ENCODE assay signal across 1 cellular context in the genomic region with DNA sequence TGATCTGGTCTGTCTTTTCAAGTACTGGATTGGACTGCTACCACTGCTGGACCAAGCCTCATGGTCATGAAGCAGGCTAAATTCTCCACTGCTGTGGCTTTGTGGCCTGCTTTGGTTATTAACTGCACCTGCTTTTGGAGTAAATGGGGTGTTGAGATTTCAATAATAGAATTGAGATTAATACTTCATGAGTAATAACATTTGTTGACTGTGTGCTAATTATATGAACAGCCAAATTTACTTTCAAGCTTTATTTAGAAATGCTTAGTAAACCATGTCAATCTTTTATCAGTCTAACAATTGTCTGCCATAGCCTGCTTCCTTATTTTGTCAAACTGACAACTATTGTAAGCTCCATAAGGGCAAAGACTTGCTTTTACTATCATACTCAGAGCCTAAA.
TF ChIP-seq lines count a peak whose summit lies in the region.

No MANE protein-coding gene starts in this region.

TF ChIP-seq in GM12878, 131 proteins besides CTCF, POLR2A, EP300 and RAD21 (continued from another document):
- TF ChIP-seq, protein P1, sequence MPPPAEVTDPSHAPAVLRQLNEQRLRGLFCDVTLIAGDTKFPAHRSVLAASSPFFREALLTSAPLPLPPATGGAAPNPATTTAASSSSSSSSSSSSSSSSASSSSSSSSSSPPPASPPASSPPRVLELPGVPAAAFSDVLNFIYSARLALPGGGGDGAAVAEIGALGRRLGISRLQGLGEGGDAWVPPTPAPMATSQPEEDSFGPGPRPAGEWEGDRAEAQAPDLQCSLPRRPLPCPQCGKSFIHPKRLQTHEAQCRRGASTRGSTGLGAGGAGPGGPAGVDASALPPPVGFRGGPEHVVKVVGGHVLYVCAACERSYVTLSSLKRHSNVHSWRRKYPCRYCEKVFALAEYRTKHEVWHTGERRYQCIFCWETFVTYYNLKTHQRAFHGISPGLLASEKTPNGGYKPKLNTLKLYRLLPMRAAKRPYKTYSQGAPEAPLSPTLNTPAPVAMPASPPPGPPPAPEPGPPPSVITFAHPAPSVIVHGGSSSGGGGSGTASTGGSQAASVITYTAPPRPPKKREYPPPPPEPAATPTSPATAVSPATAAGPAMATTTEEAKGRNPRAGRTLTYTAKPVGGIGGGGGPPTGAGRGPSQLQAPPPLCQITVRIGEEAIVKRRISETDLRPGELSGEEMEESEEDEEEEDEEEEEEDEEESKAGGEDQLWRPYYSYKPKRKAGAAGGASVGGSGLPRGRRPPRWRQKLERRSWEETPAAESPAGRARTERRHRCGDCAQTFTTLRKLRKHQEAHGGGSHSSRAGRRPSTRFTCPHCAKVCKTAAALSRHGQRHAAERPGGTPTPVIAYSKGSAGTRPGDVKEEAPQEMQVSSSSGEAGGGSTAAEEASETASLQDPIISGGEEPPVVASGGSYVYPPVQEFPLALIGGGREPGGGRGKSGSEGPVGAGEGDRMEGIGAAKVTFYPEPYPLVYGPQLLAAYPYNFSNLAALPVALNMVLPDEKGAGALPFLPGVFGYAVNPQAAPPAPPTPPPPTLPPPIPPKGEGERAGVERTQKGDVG (CRISPR knock-in tag; IDR thresholded peaks at IDR 0.05), result no peak
- peak; percentile 70; the same call in 1 of the 2 replicates for TF ChIP-seq CREM (IDR thresholded peaks at IDR 0.05; ENCODE audit: low read depth)
- TF ChIP-seq, protein P2, sequence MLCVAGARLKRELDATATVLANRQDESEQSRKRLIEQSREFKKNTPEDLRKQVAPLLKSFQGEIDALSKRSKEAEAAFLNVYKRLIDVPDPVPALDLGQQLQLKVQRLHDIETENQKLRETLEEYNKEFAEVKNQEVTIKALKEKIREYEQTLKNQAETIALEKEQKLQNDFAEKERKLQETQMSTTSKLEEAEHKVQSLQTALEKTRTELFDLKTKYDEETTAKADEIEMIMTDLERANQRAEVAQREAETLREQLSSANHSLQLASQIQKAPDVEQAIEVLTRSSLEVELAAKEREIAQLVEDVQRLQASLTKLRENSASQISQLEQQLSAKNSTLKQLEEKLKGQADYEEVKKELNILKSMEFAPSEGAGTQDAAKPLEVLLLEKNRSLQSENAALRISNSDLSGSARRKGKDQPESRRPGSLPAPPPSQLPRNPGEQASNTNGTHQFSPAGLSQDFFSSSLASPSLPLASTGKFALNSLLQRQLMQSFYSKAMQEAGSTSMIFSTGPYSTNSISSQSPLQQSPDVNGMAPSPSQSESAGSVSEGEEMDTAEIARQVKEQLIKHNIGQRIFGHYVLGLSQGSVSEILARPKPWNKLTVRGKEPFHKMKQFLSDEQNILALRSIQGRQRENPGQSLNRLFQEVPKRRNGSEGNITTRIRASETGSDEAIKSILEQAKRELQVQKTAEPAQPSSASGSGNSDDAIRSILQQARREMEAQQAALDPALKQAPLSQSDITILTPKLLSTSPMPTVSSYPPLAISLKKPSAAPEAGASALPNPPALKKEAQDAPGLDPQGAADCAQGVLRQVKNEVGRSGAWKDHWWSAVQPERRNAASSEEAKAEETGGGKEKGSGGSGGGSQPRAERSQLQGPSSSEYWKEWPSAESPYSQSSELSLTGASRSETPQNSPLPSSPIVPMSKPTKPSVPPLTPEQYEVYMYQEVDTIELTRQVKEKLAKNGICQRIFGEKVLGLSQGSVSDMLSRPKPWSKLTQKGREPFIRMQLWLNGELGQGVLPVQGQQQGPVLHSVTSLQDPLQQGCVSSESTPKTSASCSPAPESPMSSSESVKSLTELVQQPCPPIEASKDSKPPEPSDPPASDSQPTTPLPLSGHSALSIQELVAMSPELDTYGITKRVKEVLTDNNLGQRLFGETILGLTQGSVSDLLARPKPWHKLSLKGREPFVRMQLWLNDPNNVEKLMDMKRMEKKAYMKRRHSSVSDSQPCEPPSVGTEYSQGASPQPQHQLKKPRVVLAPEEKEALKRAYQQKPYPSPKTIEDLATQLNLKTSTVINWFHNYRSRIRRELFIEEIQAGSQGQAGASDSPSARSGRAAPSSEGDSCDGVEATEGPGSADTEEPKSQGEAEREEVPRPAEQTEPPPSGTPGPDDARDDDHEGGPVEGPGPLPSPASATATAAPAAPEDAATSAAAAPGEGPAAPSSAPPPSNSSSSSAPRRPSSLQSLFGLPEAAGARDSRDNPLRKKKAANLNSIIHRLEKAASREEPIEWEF (IDR thresholded peaks at IDR 0.05; ENCODE audit: insufficient replicate concordance, low read depth, low read length), result no peak
- no peak for TF ChIP-seq ZNF274 (IDR thresholded peaks at IDR 0.05; ENCODE audit: insufficient read depth, insufficient read length)
- TF ChIP-seq MTA2 (IDR thresholded peaks at IDR 0.05; ENCODE audit: low read depth), result peak; percentile 51; the same call in 1 of the 2 replicates
- TF ChIP-seq, protein P3, sequence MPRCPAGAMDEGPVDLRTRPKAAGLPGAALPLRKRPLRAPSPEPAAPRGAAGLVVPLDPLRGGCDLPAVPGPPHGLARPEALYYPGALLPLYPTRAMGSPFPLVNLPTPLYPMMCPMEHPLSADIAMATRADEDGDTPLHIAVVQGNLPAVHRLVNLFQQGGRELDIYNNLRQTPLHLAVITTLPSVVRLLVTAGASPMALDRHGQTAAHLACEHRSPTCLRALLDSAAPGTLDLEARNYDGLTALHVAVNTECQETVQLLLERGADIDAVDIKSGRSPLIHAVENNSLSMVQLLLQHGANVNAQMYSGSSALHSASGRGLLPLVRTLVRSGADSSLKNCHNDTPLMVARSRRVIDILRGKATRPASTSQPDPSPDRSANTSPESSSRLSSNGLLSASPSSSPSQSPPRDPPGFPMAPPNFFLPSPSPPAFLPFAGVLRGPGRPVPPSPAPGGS (IDR thresholded peaks at IDR 0.05; ENCODE audit: borderline replicate concordance, insufficient read depth, low read depth, low read length, poor library complexity, severe bottlenecking), result peak; percentile 14
- peak; percentile 58; the same call in 1 of the 2 replicates for TF ChIP-seq GABPA (IDR thresholded peaks at IDR 0.05; ENCODE audit: low read depth)
- TF ChIP-seq, protein P4, sequence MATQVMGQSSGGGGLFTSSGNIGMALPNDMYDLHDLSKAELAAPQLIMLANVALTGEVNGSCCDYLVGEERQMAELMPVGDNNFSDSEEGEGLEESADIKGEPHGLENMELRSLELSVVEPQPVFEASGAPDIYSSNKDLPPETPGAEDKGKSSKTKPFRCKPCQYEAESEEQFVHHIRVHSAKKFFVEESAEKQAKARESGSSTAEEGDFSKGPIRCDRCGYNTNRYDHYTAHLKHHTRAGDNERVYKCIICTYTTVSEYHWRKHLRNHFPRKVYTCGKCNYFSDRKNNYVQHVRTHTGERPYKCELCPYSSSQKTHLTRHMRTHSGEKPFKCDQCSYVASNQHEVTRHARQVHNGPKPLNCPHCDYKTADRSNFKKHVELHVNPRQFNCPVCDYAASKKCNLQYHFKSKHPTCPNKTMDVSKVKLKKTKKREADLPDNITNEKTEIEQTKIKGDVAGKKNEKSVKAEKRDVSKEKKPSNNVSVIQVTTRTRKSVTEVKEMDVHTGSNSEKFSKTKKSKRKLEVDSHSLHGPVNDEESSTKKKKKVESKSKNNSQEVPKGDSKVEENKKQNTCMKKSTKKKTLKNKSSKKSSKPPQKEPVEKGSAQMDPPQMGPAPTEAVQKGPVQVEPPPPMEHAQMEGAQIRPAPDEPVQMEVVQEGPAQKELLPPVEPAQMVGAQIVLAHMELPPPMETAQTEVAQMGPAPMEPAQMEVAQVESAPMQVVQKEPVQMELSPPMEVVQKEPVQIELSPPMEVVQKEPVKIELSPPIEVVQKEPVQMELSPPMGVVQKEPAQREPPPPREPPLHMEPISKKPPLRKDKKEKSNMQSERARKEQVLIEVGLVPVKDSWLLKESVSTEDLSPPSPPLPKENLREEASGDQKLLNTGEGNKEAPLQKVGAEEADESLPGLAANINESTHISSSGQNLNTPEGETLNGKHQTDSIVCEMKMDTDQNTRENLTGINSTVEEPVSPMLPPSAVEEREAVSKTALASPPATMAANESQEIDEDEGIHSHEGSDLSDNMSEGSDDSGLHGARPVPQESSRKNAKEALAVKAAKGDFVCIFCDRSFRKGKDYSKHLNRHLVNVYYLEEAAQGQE (IDR thresholded peaks at IDR 0.05; ENCODE audit: low read depth, low read length), result 0 out of 2 replicates have a peak, but pooled peaks have one; percentile 14
- TF ChIP-seq, protein P5, sequence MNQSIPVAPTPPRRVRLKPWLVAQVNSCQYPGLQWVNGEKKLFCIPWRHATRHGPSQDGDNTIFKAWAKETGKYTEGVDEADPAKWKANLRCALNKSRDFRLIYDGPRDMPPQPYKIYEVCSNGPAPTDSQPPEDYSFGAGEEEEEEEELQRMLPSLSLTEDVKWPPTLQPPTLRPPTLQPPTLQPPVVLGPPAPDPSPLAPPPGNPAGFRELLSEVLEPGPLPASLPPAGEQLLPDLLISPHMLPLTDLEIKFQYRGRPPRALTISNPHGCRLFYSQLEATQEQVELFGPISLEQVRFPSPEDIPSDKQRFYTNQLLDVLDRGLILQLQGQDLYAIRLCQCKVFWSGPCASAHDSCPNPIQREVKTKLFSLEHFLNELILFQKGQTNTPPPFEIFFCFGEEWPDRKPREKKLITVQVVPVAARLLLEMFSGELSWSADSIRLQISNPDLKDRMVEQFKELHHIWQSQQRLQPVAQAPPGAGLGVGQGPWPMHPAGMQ (IDR thresholded peaks at IDR 0.05; ENCODE audit: borderline replicate concordance), result no peak
- TF ChIP-seq DPF2 (IDR thresholded peaks at IDR 0.05), result no peak
- peak in 1 of 2 experiments; percentile 26; a peak in 1 of 4 replicates for TF ChIP-seq CEBPB (IDR thresholded peaks at IDR 0.05; ENCODE audit: borderline replicate concordance in 1 of 2, low read depth in 2 of 2, low read length in 2 of 2)
- peak; percentile 92; the same call in 1 of the 2 replicates for TF ChIP-seq FOXM1 (IDR thresholded peaks at IDR 0.05; ENCODE audit: low read depth, low read length)
- TF ChIP-seq MTA3 (IDR thresholded peaks at IDR 0.05; ENCODE audit: borderline replicate concordance, low read length), result peak; percentile 70; the same call in 1 of the 2 replicates
- TF ChIP-seq JUNB (IDR thresholded peaks at IDR 0.05), result peak; percentile 63
- peak; percentile 18 for TF ChIP-seq SP1 (IDR thresholded peaks at IDR 0.05; ENCODE audit: low read depth, low read length)
- TF ChIP-seq EED (IDR thresholded peaks at IDR 0.05; ENCODE audit: low read depth), result no peak
- TF ChIP-seq NFXL1 (IDR thresholded peaks at IDR 0.05; ENCODE audit: borderline replicate concordance), result no peak
- peak; percentile 98 for TF ChIP-seq MEF2A (IDR thresholded peaks at IDR 0.05; ENCODE audit: insufficient read depth, low read depth, low read length)
- peak; percentile 19; the same call in 1 of the 2 replicates for TF ChIP-seq PAX5 (IDR thresholded peaks at IDR 0.05; ENCODE audit: borderline replicate concordance, low read depth, low read length)
- TF ChIP-seq SUZ12 (IDR thresholded peaks at IDR 0.05; ENCODE audit: unreplicated experiment), result no peak
- TF ChIP-seq, protein P6, sequence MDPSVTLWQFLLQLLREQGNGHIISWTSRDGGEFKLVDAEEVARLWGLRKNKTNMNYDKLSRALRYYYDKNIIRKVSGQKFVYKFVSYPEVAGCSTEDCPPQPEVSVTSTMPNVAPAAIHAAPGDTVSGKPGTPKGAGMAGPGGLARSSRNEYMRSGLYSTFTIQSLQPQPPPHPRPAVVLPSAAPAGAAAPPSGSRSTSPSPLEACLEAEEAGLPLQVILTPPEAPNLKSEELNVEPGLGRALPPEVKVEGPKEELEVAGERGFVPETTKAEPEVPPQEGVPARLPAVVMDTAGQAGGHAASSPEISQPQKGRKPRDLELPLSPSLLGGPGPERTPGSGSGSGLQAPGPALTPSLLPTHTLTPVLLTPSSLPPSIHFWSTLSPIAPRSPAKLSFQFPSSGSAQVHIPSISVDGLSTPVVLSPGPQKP (IDR thresholded peaks at IDR 0.05; ENCODE audit: low read depth, low read length), result no peak
- TF ChIP-seq NR2C1 (IDR thresholded peaks at IDR 0.05), result no peak
- TF ChIP-seq NFIC (IDR thresholded peaks at IDR 0.05; ENCODE audit: low read depth, low read length), result peak; percentile 88
- no peak for TF ChIP-seq ZNF622 (IDR thresholded peaks at IDR 0.05)
- TF ChIP-seq TCF12 (IDR thresholded peaks at IDR 0.05; ENCODE audit: low read depth, low read length), result peak; percentile 65; the same call in 1 of the 2 replicates
- TF ChIP-seq, protein P7, sequence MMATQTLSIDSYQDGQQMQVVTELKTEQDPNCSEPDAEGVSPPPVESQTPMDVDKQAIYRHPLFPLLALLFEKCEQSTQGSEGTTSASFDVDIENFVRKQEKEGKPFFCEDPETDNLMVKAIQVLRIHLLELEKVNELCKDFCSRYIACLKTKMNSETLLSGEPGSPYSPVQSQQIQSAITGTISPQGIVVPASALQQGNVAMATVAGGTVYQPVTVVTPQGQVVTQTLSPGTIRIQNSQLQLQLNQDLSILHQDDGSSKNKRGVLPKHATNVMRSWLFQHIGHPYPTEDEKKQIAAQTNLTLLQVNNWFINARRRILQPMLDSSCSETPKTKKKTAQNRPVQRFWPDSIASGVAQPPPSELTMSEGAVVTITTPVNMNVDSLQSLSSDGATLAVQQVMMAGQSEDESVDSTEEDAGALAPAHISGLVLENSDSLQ (IDR thresholded peaks at IDR 0.05), result peak; percentile 41; the same call in 1 of the 2 replicates
- TF ChIP-seq SMC3 (IDR thresholded peaks at IDR 0.05; ENCODE audit: borderline replicate concordance, low read length), result no peak
- peak; percentile 56; the same call in 1 of the 2 replicates for TF ChIP-seq CBFB (IDR thresholded peaks at IDR 0.05; ENCODE audit: low read depth)
- TF ChIP-seq POU2F2 (IDR thresholded peaks at IDR 0.05; ENCODE audit: borderline replicate concordance, low read depth, low read length), result 0 out of 3 replicates have a peak, but pooled peaks have one; percentile 26
